ENCODE assay signal across 1 cellular context in genomic region chr5:54337523-54337922, GRCh38.
TF ChIP-seq lines count a peak whose summit lies in the region.

No MANE protein-coding gene starts in this region.

TF ChIP-seq in K562, 482 proteins besides CTCF, POLR2A, EP300 and RAD21 (continued from another document and continues in another):
- no peak for TF ChIP-seq E2F8 (IDR thresholded peaks at IDR 0.05; ENCODE audit: low read depth, partially characterized antibody)
- TF ChIP-seq RAD51 (IDR thresholded peaks at IDR 0.05; ENCODE audit: borderline replicate concordance, low read depth), result no peak
- peak in 1 of 2 experiments; percentile 37; a peak in 1 of 4 replicates for TF ChIP-seq TRIM24 (IDR thresholded peaks at IDR 0.05)
- TF ChIP-seq, protein P1, sequence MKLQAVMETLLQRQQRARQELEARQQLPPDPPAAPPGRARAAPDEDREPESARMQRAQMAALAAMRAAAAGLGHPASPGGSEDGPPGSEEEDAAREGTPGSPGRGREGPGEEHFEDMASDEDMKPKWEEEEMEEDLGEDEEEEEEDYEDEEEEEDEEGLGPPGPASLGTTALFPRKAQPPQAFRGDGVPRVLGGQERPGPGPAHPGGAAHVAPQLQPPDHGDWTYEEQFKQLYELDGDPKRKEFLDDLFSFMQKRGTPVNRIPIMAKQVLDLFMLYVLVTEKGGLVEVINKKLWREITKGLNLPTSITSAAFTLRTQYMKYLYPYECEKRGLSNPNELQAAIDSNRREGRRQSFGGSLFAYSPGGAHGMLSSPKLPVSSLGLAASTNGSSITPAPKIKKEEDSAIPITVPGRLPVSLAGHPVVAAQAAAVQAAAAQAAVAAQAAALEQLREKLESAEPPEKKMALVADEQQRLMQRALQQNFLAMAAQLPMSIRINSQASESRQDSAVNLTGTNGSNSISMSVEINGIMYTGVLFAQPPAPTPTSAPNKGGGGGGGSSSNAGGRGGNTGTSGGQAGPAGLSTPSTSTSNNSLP (IDR thresholded peaks at IDR 0.05; ENCODE audit: borderline replicate concordance, low read depth, low read length), result no peak
- TF ChIP-seq, protein P2, sequence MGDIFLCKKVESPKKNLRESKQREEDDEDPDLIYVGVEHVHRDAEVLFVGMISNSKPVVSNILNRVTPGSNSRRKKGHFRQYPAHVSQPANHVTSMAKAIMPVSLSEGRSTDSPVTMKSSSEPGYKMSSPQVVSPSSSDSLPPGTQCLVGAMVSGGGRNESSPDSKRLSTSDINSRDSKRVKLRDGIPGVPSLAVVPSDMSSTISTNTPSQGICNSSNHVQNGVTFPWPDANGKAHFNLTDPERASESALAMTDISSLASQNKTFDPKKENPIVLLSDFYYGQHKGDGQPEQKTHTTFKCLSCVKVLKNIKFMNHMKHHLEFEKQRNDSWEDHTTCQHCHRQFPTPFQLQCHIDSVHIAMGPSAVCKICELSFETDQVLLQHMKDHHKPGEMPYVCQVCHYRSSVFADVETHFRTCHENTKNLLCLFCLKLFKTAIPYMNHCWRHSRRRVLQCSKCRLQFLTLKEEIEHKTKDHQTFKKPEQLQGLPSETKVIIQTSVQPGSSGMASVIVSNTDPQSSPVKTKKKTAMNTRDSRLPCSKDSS (IDR thresholded peaks at IDR 0.05; ENCODE audit: low read depth, partially characterized antibody), result peak; percentile 84
- no peak for TF ChIP-seq ZMIZ1 (IDR thresholded peaks at IDR 0.05; ENCODE audit: low read depth in 2 of 2, low read length in 2 of 2)
- TF ChIP-seq, protein P3, sequence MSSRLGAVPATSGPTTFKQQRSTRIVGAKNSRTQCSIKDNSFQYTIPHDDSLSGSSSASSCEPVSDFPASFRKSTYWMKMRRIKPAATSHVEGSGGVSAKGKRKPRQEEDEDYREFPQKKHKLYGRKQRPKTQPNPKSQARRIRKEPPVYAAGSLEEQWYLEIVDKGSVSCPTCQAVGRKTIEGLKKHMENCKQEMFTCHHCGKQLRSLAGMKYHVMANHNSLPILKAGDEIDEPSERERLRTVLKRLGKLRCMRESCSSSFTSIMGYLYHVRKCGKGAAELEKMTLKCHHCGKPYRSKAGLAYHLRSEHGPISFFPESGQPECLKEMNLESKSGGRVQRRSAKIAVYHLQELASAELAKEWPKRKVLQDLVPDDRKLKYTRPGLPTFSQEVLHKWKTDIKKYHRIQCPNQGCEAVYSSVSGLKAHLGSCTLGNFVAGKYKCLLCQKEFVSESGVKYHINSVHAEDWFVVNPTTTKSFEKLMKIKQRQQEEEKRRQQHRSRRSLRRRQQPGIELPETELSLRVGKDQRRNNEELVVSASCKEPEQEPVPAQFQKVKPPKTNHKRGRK (tag; IDR thresholded peaks at IDR 0.05), result no peak
- TF ChIP-seq CBX3 (IDR thresholded peaks at IDR 0.05; ENCODE audit: borderline replicate concordance in 1 of 2, low read length in 2 of 2), result peak in 1 of 2 experiments; percentile 84; a peak in 2 of 3 replicates
- TF ChIP-seq, protein P4, sequence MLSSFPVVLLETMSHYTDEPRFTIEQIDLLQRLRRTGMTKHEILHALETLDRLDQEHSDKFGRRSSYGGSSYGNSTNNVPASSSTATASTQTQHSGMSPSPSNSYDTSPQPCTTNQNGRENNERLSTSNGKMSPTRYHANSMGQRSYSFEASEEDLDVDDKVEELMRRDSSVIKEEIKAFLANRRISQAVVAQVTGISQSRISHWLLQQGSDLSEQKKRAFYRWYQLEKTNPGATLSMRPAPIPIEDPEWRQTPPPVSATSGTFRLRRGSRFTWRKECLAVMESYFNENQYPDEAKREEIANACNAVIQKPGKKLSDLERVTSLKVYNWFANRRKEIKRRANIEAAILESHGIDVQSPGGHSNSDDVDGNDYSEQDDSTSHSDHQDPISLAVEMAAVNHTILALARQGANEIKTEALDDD (IDR thresholded peaks at IDR 0.05), result no peak
- no peak for TF ChIP-seq BRD4 (IDR thresholded peaks at IDR 0.05)
- TF ChIP-seq HLTF (IDR thresholded peaks at IDR 0.05), result no peak
- no peak for TF ChIP-seq MEF2A (IDR thresholded peaks at IDR 0.05; ENCODE audit: control insufficient read depth, low read depth, low read length)
- TF ChIP-seq RBM39 (optimal IDR thresholded peaks at IDR 0.05; ENCODE audit: low read depth, low read length), result no peak
- no peak for TF ChIP-seq JUN (IDR thresholded peaks at IDR 0.05; ENCODE audit: borderline replicate concordance, low read depth, low read length)
- TF ChIP-seq JUN (CRISPR knock-in tag; IDR thresholded peaks at IDR 0.05; ENCODE audit: borderline replicate concordance), result no peak
- no peak for TF ChIP-seq POLR2AphosphoS5 (IDR thresholded peaks at IDR 0.05; ENCODE audit: control insufficient read depth, insufficient read depth, low read depth, low read length)
- no peak for TF ChIP-seq RBM15 (IDR thresholded peaks at IDR 0.05; ENCODE audit: insufficient read depth, low read length)
- no peak for TF ChIP-seq NFIC (IDR thresholded peaks at IDR 0.05)
- TF ChIP-seq, protein P5, sequence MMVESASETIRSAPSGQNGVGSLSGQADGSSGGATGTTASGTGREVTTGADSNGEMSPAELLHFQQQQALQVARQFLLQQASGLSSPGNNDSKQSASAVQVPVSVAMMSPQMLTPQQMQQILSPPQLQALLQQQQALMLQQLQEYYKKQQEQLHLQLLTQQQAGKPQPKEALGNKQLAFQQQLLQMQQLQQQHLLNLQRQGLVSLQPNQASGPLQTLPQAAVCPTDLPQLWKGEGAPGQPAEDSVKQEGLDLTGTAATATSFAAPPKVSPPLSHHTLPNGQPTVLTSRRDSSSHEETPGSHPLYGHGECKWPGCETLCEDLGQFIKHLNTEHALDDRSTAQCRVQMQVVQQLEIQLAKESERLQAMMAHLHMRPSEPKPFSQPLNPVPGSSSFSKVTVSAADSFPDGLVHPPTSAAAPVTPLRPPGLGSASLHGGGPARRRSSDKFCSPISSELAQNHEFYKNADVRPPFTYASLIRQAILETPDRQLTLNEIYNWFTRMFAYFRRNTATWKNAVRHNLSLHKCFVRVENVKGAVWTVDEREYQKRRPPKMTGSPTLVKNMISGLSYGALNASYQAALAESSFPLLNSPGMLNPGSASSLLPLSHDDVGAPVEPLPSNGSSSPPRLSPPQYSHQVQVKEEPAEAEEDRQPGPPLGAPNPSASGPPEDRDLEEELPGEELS (CRISPR knock-in tag; IDR thresholded peaks at IDR 0.05; ENCODE audit: borderline replicate concordance), result no peak
- no peak for TF ChIP-seq SMARCE1 (IDR thresholded peaks at IDR 0.05)
- no peak for TF ChIP-seq CTBP1 (IDR thresholded peaks at IDR 0.05; ENCODE audit: borderline replicate concordance)
- no peak for TF ChIP-seq KAT2B (IDR thresholded peaks at IDR 0.05; ENCODE audit: low read depth, low read length)
- TF ChIP-seq MAFG (tag; conservative IDR thresholded peaks at IDR 0.05), result no peak
- TF ChIP-seq ZNF445 (CRISPR knock-in tag; IDR thresholded peaks at IDR 0.05; ENCODE audit: low read depth), result peak; percentile 94
- no peak for TF ChIP-seq SLC30A9 (CRISPR knock-in tag; IDR thresholded peaks at IDR 0.05)
- TF ChIP-seq, protein P6, sequence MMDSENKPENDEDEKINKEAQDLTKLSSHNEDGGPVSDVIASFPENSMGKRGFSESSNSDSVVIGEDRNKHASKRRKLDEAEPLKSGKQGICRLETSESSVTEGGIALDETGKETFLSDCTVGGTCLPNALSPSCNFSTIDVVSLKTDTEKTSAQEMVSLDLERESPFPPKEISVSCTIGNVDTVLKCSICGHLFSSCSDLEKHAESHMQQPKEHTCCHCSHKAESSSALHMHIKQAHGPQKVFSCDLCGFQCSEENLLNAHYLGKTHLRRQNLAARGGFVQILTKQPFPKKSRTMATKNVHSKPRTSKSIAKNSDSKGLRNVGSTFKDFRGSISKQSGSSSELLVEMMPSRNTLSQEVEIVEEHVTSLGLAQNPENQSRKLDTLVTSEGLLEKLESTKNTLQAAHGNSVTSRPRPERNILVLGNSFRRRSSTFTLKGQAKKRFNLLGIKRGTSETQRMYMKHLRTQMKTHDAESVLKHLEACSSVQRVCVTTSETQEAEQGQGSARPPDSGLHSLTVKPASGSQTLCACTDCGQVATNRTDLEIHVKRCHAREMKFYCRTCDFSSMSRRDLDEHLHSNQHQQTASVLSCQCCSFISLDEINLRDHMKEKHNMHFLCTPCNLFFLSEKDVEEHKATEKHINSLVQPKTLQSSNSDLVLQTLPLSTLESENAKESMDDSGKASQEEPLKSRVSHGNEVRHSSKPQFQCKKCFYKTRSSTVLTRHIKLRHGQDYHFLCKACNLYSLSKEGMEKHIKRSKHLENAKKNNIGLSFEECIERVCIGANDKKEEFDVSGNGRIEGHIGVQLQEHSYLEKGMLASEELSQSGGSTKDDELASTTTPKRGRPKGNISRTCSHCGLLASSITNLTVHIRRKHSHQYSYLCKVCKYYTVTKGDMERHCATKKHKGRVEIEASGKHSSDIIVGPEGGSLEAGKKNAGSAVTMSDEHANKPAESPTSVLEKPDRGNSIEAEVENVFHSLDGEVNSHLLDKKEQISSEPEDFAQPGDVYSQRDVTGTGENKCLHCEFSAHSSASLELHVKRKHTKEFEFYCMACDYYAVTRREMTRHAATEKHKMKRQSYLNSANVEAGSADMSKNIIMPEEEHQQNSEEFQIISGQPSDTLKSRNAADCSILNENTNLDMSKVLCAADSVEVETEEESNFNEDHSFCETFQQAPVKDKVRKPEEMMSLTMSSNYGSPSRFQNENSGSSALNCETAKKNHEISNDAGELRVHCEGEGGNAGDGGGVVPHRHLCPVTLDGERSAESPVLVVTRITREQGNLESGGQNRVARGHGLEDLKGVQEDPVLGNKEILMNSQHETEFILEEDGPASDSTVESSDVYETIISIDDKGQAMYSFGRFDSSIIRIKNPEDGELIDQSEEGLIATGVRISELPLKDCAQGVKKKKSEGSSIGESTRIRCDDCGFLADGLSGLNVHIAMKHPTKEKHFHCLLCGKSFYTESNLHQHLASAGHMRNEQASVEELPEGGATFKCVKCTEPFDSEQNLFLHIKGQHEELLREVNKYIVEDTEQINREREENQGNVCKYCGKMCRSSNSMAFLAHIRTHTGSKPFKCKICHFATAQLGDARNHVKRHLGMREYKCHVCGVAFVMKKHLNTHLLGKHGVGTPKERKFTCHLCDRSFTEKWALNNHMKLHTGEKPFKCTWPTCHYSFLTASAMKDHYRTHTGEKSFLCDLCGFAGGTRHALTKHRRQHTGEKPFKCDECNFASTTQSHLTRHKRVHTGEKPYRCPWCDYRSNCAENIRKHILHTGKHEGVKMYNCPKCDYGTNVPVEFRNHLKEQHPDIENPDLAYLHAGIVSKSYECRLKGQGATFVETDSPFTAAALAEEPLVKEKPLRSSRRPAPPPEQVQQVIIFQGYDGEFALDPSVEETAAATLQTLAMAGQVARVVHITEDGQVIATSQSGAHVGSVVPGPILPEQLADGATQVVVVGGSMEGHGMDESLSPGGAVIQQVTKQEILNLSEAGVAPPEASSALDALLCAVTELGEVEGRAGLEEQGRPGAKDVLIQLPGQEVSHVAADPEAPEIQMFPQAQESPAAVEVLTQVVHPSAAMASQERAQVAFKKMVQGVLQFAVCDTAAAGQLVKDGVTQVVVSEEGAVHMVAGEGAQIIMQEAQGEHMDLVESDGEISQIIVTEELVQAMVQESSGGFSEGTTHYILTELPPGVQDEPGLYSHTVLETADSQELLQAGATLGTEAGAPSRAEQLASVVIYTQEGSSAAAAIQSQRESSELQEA (IDR thresholded peaks at IDR 0.05; ENCODE audit: low read depth), result no peak
- no peak for TF ChIP-seq DPF2 (IDR thresholded peaks at IDR 0.05)
- TF ChIP-seq MTA1 (IDR thresholded peaks at IDR 0.05; ENCODE audit: borderline replicate concordance), result no peak
- TF ChIP-seq HNRNPH1 (optimal IDR thresholded peaks at IDR 0.05; ENCODE audit: low read depth, low read length), result no peak
